In genomic region chr17:39845052-39845976, GRCh38 we compare ENCODE assay signal across 18 cellular contexts. TPM values are rescaled to one million over a fixed set of nuclear protein-coding genes. Genes with fewer than 3 reads are reported as not detected.
DNase-seq lines count a peak whose midpoint lies in the region; TF ChIP-seq lines count a peak whose summit lies in the region.
"Had no signal": no experiment of that assay in that cellular context is flagged by ENCODE, and none has a peak within 500 bp of the region (broad histone marks: within the 10 kb centered on the region; RNA-seq: fewer than 3 reads in every experiment).

No MANE protein-coding gene starts in this region.

- no peaks in the 10 kb centered on the region for H3K36me3 ChIP-seq in ascending aorta
- H3K36me3 ChIP-seq: brain microvascular endothelial cell had no signal

- intact Hi-C loops in ascending aorta (cut with DNase I) (no loop called here), posterior cingulate gyrus (cut with DNase I) (no loop called here)

- peak; percentile 28 for DNase-seq in DMS153 (lab: John Stamatoyannopoulos, UW)
- peak; percentile 10 for DNase-seq in HCEC 1CT
- peak; percentile 39 for DNase-seq in NCI-H345 treated with DMSO at 0.1 percent for 48 hours (lab: John Stamatoyannopoulos, UW; ENCODE audit: unreplicated experiment)
- DNase-seq in fibroblast of villous mesenchyme (ENCODE audit: low read depth): peak; percentile 15
- no peak for DNase-seq in ascending aorta (ENCODE audit: low spot score in 2 of 2)
- DNase-seq in islet precursor cell: no peak
- no peak for DNase-seq in cerebellum (ENCODE audit: low spot score)
- no peak for DNase-seq in posterior cingulate gyrus
- DNase-seq: activated CD4-positive, alpha-beta T cell treated with anti-CD3 and anti-CD28 coated beads for 4 hours; brain microvascular endothelial cell; H9; NCI-H510A treated with DMSO at 0.1 percent for 48 hours had no signal

- H3K4me3 ChIP-seq in fibroblast of villous mesenchyme (ENCODE audit: low read depth, low read length) (no peak overlapping the region), ascending aorta (no peak overlapping the region)
- H3K4me3 ChIP-seq: smooth muscle cell had no signal

- TF ChIP-seq CTCF in fibroblast of villous mesenchyme (IDR thresholded peaks at IDR 0.05; ENCODE audit: insufficient read depth, low read depth, low read length): no peak
- no peak for TF ChIP-seq CTCF in ascending aorta (IDR thresholded peaks at IDR 0.05)

- no peak overlapping the region for H3K27ac ChIP-seq in ascending aorta
- H3K27ac ChIP-seq: brain microvascular endothelial cell, C4-2B had no signal

- no peaks in the 10 kb centered on the region for H3K4me1 ChIP-seq in ascending aorta

- H3K27me3 ChIP-seq in ascending aorta: peaks cover 3% of the 10 kb centered on the region

- H3K9me3 ChIP-seq in ascending aorta: no peaks in the 10 kb centered on the region

RNA-seq across cellular contexts. Expression of gene IKZF3, which starts 18.8 kb away (rescaled TPM):
- total RNA-seq in fibroblast of villous mesenchyme (under 0.01 TPM in 2 replicates), ascending aorta (1.5 TPM), cerebellum (not detected)
- total RNA-seq: osteoblast, RPMI7951 had no signal

RNA-seq across cellular contexts. Expression of gene ZPBP2, which starts 22.7 kb away (rescaled TPM):
- total RNA-seq in fibroblast of villous mesenchyme (not detected in 2 replicates), ascending aorta (not detected), cerebellum (not detected)
- total RNA-seq: activated T-helper 1 cell treated with anti-CD3 and anti-CD28 coated beads, Interleukin-12 subunit alpha, Interleukin-12 subunit beta, Interleukin-2, Interleukin-4 antibody, amounts not matched to agents 30 ng/mL and 10 ng/mL and 1 ng/mL, durations not matched to agents 14 hours and 24 hours and 36 hours; H9; osteoblast; RPMI7951; smooth muscle cell; subcutaneous adipose tissue had no signal

Comparison
In these comparisons a context has a peak if more than half of its experiments do, and no peak if none do; other contexts are left out.
1. DNase-seq: peak in DMS153 (single experiment), HCEC 1CT (single experiment), NCI-H345 treated with DMSO at 0.1 percent for 48 hours (single experiment) and fibroblast of villous mesenchyme (single experiment); none in ascending aorta (0 of 2), islet precursor cell (single experiment), cerebellum (single experiment) and posterior cingulate gyrus (0 of 10).